ENCODE assay signal across 9 cellular contexts in genomic region chr17:75619506-75620431, GRCh38. TPM values are rescaled to one million over a fixed set of nuclear protein-coding genes. Genes with fewer than 3 reads are reported as not detected.
A peak's percentile ranks its signal among the peaks of the same experiment; 100 is the strongest.
DNase-seq lines count a peak whose midpoint lies in the region; ATAC-seq and TF ChIP-seq lines count a peak whose summit lies in the region.
"Had no signal": no experiment of that assay in that cellular context is flagged by ENCODE, and none has a peak within 500 bp of the region (broad histone marks: within the 10 kb centered on the region; RNA-seq: fewer than 3 reads in every experiment).

No MANE protein-coding gene starts in this region.

- ATAC-seq in GM18907 (IDR thresholded peaks at IDR 0.05; ENCODE audit: unreplicated experiment) (no peak), natural killer cell (no peak)

- no peak overlapping the region for H3K4me3 Mint-ChIP-seq in endodermal cell
- H3K4me3 Mint-ChIP-seq in natural killer cell = no peak overlapping the region

- no peaks in the 10 kb centered on the region for H3K36me3 ChIP-seq in endodermal cell (ENCODE audit: control insufficient read depth, insufficient read depth, low read length)

- intact Hi-C loops in natural killer cell (cut with micrococcal nuclease) = no loop called here

- no peaks in the 10 kb centered on the region for H3K9me3 Mint-ChIP-seq in endodermal cell
- H3K9me3 Mint-ChIP-seq in natural killer cell = no peaks in the 10 kb centered on the region

- H3K27ac Mint-ChIP-seq in endodermal cell = no peak overlapping the region
- no peak overlapping the region for H3K27ac Mint-ChIP-seq in natural killer cell

- H3K4me1 Mint-ChIP-seq in endodermal cell = peaks cover 6% of the 10 kb centered on the region
- no peaks in the 10 kb centered on the region for H3K4me1 Mint-ChIP-seq in natural killer cell

- peaks cover 7% of the 10 kb centered on the region for H3K4me1 ChIP-seq in endodermal cell (ENCODE audit: control insufficient read depth, insufficient read depth, low read length)

- H3K27me3 ChIP-seq in endodermal cell (ENCODE audit: control insufficient read depth, insufficient read depth, low read length, poor library complexity, severe bottlenecking) = no peaks in the 10 kb centered on the region

- DNase-seq in AG09319 (ENCODE audit: extremely low read depth, low read depth) = no peak
- DNase-seq in GM12864 (ENCODE audit: low read depth) = no peak
- peak; percentile 53 for DNase-seq in OCI-M1 (lab: John Stamatoyannopoulos, UW)
- peak; percentile 97 for DNase-seq in endodermal cell
- DNase-seq in stimulated activated CD4-positive, alpha-beta T cell treated with anti-CD3 and anti-CD28 coated beads, Interleukin-4, amount 100 ng/mL, for 48 hours (ENCODE audit: low read depth in 2 of 2) = peak; percentile 19 to 28
- DNase-seq in amniotic stem cell (lab: John Stamatoyannopoulos, UW) = no peak
- no peak for DNase-seq in natural killer cell

- H3K9me3 ChIP-seq in endodermal cell (ENCODE audit: control insufficient read depth, low read length) = no peaks in the 10 kb centered on the region

- no peak overlapping the region for H3K4me3 ChIP-seq in GM12864 (ENCODE audit: low read depth, low read length)
- H3K4me3 ChIP-seq in endodermal cell (ENCODE audit: low read length) = no peak overlapping the region

- H3K27me3 Mint-ChIP-seq in endodermal cell (ENCODE audit: insufficient read depth) (peaks cover 3% of the 10 kb centered on the region), natural killer cell (ENCODE audit: low read depth in 2 of 2) (no peaks in the 10 kb centered on the region)

- H3K36me3 Mint-ChIP-seq in endodermal cell (ENCODE audit: low read depth) (no peaks in the 10 kb centered on the region), natural killer cell (no peaks in the 10 kb centered on the region)

- WGBS in endodermal cell (ENCODE audit: insufficient coverage in 1 of 2, insufficient read length in 1 of 2), 2 experiments = 84 to 87% methylated on average over 25 to 36 of the region's 36 CpGs

- no peak overlapping the region for H3K9ac ChIP-seq in endodermal cell (ENCODE audit: extremely low read depth, low read length, poor library complexity, severe bottlenecking)

- TF ChIP-seq CTCF in AG09319 (IDR thresholded peaks at IDR 0.05; ENCODE audit: low read depth, low read length) (peak; percentile 41), GM12864 (IDR thresholded peaks at IDR 0.05; ENCODE audit: low read depth, low read length, missing control alignments) (peak; percentile 59), endodermal cell (conservative IDR thresholded peaks at IDR 0.05) (peak; percentile 78), natural killer cell (IDR thresholded peaks at IDR 0.05) (no peak)

- H3K27ac ChIP-seq in endodermal cell (ENCODE audit: low read depth, low read length) = no peak overlapping the region

RNA-seq across cellular contexts. Expression of gene SMIM5, which starts 13.5 kb away (rescaled TPM):
- total RNA-seq in endodermal cell (under 1 TPM in 1 of 2 donors, not detected in 1; 0.40 TPM), natural killer cell (1 to 10 TPM in 2 of 3 donors, under 1 TPM in 1; 0.95 to 2.0 (median 1.5) TPM)
- not detected for polyA plus RNA-seq in endodermal cell (2013, experiment 1 of 2)
- polyA plus RNA-seq in endodermal cell (2013, experiment 2 of 2) = not detected
- total RNA-seq: glomerular endothelial cell had no signal

RNA-seq across cellular contexts. Expression of gene MYO15B, which starts 32.2 kb away (rescaled TPM):
- 100 to 1,000 TPM in 1 of 2 donors, 10 to 100 TPM in 1; 89.0 to 123 TPM for total RNA-seq in endodermal cell
- 22.2 TPM for polyA plus RNA-seq in endodermal cell (2013, experiment 1 of 2)
- polyA plus RNA-seq in endodermal cell (2013, experiment 2 of 2) = 14.5 TPM
- 100 to 1,000 TPM; 336 to 372 (median 339) TPM for total RNA-seq in natural killer cell

RNA-seq across cellular contexts. Expression of gene RECQL5, which starts 47.2 kb away (rescaled TPM):
- total RNA-seq in endodermal cell = 10 to 100 TPM; 54.3 TPM
- 40.1 TPM for polyA plus RNA-seq in endodermal cell (2013, experiment 1 of 2)
- polyA plus RNA-seq in endodermal cell (2013, experiment 2 of 2) = 32.4 TPM
- total RNA-seq in natural killer cell = 10 to 100 TPM; 33.4 to 39.1 (median 34.3) TPM

RNA-seq across cellular contexts. Expression of gene SAP30BP, which starts 47.4 kb away (rescaled TPM):
- total RNA-seq in endodermal cell (100 to 1,000 TPM in 1 of 2 donors, 10 to 100 TPM in 1; 96.5 to 113 TPM), natural killer cell (100 to 1,000 TPM; 234 to 246 (median 240) TPM)
- 93.1 TPM for polyA plus RNA-seq in endodermal cell (2013, experiment 1 of 2)
- polyA plus RNA-seq in endodermal cell (2013, experiment 2 of 2) = 95.4 TPM

Comparison
In these comparisons a context has a peak if more than half of its experiments do, and no peak if none do; other contexts are left out.
1. DNase-seq: peak in OCI-M1 (single experiment), endodermal cell (single experiment) and stimulated activated CD4-positive, alpha-beta T cell treated with anti-CD3 and anti-CD28 coated beads, Interleukin-4, amount 100 ng/mL, for 48 hours (2 of 2); none in AG09319 (single experiment), GM12864 (single experiment), amniotic stem cell (single experiment) and natural killer cell (single experiment).